ENCODE assay signal across 8 cellular contexts in genomic region chr6:136250686-136251008, GRCh38. TPM values are rescaled to one million over a fixed set of nuclear protein-coding genes. Genes with fewer than 3 reads are reported as not detected.
DNase-seq lines count a peak whose midpoint lies in the region; ATAC-seq and TF ChIP-seq lines count a peak whose summit lies in the region.

No MANE protein-coding gene starts in this region.

- peak overlapping the region; percentile 92 for H3K4me2 ChIP-seq in smooth muscle cell

- DNase-seq in NCI-H510A treated with DMSO at 0.1 percent for 48 hours (lab: John Stamatoyannopoulos, UW) = peak; percentile 37
- DNase-seq in NCI-H510A (lab: John Stamatoyannopoulos, UW) = no peak
- DNase-seq in right atrium auricular region (ENCODE audit: low spot score) = no peak
- DNase-seq in smooth muscle cell (lab: John Stamatoyannopoulos, UW; ENCODE audit: unreplicated experiment) = no peak
- no peak for DNase-seq in NCI-H187 treated with DMSO at 0.1 percent for 48 hours (lab: John Stamatoyannopoulos, UW)
- DNase-seq in erythroblast (lab: John Stamatoyannopoulos, UW) = no peak

- H2AFZ ChIP-seq in smooth muscle cell (ENCODE audit: low read depth) = no peak overlapping the region

- peak overlapping the region; percentile 68 for H3K27ac ChIP-seq in VCaP
- H3K27ac ChIP-seq in right atrium auricular region = peak overlapping the region; percentile 38 to 68
- H3K27ac ChIP-seq in smooth muscle cell (ENCODE audit: low read depth) = peak overlapping the region; percentile 38

- H3F3A ChIP-seq in smooth muscle cell (ENCODE audit: low read depth) = peaks cover 11% of the 10 kb centered on the region

- no peak for TF ChIP-seq POLR2A in erythroblast (IDR thresholded peaks at IDR 0.05; ENCODE audit: low read length)

- TF ChIP-seq CTCF in VCaP (conservative IDR thresholded peaks at IDR 0.05) (no peak), right atrium auricular region (IDR thresholded peaks at IDR 0.05) (no peak), smooth muscle cell (IDR thresholded peaks at IDR 0.05; ENCODE audit: borderline replicate concordance, insufficient read depth, poor library complexity, severe bottlenecking) (no peak)

- peak; percentile 9 for ATAC-seq in HG02943 (IDR thresholded peaks at IDR 0.05; ENCODE audit: low read depth, unreplicated experiment)

- peak overlapping the region; percentile 54 for H3K9ac ChIP-seq in smooth muscle cell (ENCODE audit: low read depth)

- H3K4me3 ChIP-seq in right atrium auricular region = peak overlapping the region; percentile 56 to 73
- H3K4me3 ChIP-seq in smooth muscle cell = peak overlapping the region; percentile 68

- 10% methylated on average over 8 of the region's 8 CpGs for WGBS in smooth muscle cell (ENCODE audit: low lambda C conversion rate)

- H3K4me1 ChIP-seq in right atrium auricular region (peaks cover 0 to 19% of the 10 kb centered on the region in 2 donors), smooth muscle cell (ENCODE audit: low read depth) (no peaks in the 10 kb centered on the region)

- H3K27me3 ChIP-seq in right atrium auricular region (no peaks in the 10 kb centered on the region), smooth muscle cell (ENCODE audit: low read depth) (no peaks in the 10 kb centered on the region)

- H3K36me3 ChIP-seq in right atrium auricular region = no peaks in the 10 kb centered on the region
- H3K36me3 ChIP-seq in smooth muscle cell (ENCODE audit: low read depth) = no peaks in the 10 kb centered on the region

- no peaks in the 10 kb centered on the region for H4K20me1 ChIP-seq in smooth muscle cell (ENCODE audit: low read depth)

- H3K79me2 ChIP-seq in smooth muscle cell (ENCODE audit: low read depth) = no peaks in the 10 kb centered on the region

- H3K9me3 ChIP-seq in right atrium auricular region (no peaks in the 10 kb centered on the region), smooth muscle cell (replicated peaks; ENCODE audit: low read depth) (no peaks in the 10 kb centered on the region)

RNA-seq across cellular contexts. Expression of gene MTFR2, which starts 0.5 kb away (rescaled TPM):
- total RNA-seq in right atrium auricular region (under 1 TPM in 1 of 2 donors, not detected in 1; 0.70 TPM), smooth muscle cell (10.9 and 12.4 TPM in 2 replicates)
- polyA plus RNA-seq in smooth muscle cell = 1.4 and 2.7 TPM in 2 replicates

RNA-seq across cellular contexts. Expression of gene BCLAF1, which starts 39.0 kb away (rescaled TPM):
- total RNA-seq in right atrium auricular region = 10 to 100 TPM; 47.9 to 49.4 TPM
- 151 and 193 TPM in 2 replicates for total RNA-seq in smooth muscle cell
- polyA plus RNA-seq in smooth muscle cell = 61.1 and 68.2 TPM in 2 replicates
